ENCODE assay signal across 1 cellular context in the genomic region with DNA sequence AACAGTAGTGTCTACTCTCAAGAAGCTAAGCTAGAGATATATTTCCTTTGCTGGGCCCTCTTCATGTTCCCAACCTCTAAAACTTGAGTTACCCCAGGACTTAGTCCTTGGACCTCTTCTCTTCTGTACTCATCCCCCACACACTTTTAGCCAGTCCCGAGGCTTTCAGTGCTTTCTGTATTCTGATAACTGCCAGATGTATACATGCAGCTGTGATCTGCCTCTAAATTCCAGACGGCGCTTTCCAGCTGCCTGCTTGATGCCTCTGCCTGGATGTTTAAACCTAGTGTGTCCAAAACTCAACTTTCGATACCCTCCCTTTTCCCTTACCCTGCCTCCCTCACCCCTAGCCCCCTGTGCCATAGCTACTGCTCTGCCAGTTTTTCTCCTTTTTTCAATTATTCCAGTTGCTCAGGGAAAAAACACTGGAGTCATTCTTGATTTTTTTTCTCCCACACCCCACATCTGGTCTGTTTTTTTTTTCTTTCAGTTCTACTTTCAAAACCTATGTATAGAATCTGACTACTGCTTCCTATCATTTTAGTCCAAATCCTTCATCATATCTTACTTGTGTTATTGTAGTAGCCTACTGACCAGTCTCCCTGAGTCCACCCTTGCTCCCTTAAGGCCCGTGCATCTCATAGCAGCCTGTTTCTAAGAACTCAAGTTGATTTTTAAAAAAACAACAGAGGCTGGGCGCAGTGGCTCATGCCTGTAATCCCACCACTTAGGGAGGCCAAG.
TF ChIP-seq lines count a peak whose summit lies in the region.

No MANE protein-coding gene starts in this region.

TF ChIP-seq in SK-N-SH treated with all-trans-retinoic acid at 6 μM for 48 hours, 23 proteins besides CTCF, POLR2A, EP300 and RAD21 (continued from another document):
- TF ChIP-seq, protein P1, sequence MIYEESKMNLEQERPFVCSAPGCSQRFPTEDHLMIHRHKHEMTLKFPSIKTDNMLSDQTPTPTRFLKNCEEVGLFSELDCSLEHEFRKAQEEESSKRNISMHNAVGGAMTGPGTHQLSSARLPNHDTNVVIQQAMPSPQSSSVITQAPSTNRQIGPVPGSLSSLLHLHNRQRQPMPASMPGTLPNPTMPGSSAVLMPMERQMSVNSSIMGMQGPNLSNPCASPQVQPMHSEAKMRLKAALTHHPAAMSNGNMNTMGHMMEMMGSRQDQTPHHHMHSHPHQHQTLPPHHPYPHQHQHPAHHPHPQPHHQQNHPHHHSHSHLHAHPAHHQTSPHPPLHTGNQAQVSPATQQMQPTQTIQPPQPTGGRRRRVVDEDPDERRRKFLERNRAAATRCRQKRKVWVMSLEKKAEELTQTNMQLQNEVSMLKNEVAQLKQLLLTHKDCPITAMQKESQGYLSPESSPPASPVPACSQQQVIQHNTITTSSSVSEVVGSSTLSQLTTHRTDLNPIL (CRISPR knock-in tag; IDR thresholded peaks at IDR 0.05; ENCODE audit: low read depth) = no peak
- TF ChIP-seq TCF4 (CRISPR knock-in tag; IDR thresholded peaks at IDR 0.05; ENCODE audit: borderline replicate concordance) (no peak), CSRNP3 (CRISPR knock-in tag; IDR thresholded peaks at IDR 0.05) (no peak), ISL1 (CRISPR knock-in tag; IDR thresholded peaks at IDR 0.05) (no peak), ARNTL (CRISPR knock-in tag; IDR thresholded peaks at IDR 0.05; ENCODE audit: borderline replicate concordance, low read depth) (no peak), TSHZ2 (CRISPR knock-in tag; IDR thresholded peaks at IDR 0.05) (no peak), GLIS3 (CRISPR knock-in tag; IDR thresholded peaks at IDR 0.05) (no peak), CSDC2 (CRISPR knock-in tag; IDR thresholded peaks at IDR 0.05) (no peak)
- TF ChIP-seq, protein P2, sequence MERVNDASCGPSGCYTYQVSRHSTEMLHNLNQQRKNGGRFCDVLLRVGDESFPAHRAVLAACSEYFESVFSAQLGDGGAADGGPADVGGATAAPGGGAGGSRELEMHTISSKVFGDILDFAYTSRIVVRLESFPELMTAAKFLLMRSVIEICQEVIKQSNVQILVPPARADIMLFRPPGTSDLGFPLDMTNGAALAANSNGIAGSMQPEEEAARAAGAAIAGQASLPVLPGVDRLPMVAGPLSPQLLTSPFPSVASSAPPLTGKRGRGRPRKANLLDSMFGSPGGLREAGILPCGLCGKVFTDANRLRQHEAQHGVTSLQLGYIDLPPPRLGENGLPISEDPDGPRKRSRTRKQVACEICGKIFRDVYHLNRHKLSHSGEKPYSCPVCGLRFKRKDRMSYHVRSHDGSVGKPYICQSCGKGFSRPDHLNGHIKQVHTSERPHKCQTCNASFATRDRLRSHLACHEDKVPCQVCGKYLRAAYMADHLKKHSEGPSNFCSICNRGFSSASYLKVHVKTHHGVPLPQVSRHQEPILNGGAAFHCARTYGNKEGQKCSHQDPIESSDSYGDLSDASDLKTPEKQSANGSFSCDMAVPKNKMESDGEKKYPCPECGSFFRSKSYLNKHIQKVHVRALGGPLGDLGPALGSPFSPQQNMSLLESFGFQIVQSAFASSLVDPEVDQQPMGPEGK (CRISPR knock-in tag; IDR thresholded peaks at IDR 0.05; ENCODE audit: borderline replicate concordance) = no peak
